1 cellular context compared by ENCODE assay signal in genomic region chr2:8609357-8609804, GRCh38.
TF ChIP-seq lines count a peak whose summit lies in the region.

No MANE protein-coding gene starts in this region.

TF ChIP-seq in K562, 482 proteins besides CTCF, POLR2A, EP300 and RAD21 (continued from another document):
- TF ChIP-seq CBFA2T2 (conservative IDR thresholded peaks at IDR 0.05) (no peak), CBFA2T3 (IDR thresholded peaks at IDR 0.05) (peak; percentile 20; the same call in 1 of the 2 replicates), ZNF77 (CRISPR knock-in tag; IDR thresholded peaks at IDR 0.05) (no peak), ZNF408 (CRISPR knock-in tag; IDR thresholded peaks at IDR 0.05; ENCODE audit: low read depth) (no peak)
- TF ChIP-seq, protein P1, sequence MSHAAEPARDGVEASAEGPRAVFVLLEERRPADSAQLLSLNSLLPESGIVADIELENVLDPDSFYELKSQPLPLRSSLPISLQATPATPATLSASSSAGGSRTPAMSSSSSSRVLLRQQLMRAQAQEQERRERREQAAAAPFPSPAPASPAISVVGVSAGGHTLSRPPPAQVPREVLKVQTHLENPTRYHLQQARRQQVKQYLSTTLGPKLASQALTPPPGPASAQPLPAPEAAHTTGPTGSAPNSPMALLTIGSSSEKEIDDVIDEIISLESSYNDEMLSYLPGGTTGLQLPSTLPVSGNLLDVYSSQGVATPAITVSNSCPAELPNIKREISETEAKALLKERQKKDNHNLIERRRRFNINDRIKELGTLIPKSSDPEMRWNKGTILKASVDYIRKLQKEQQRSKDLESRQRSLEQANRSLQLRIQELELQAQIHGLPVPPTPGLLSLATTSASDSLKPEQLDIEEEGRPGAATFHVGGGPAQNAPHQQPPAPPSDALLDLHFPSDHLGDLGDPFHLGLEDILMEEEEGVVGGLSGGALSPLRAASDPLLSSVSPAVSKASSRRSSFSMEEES (CRISPR knock-in tag; IDR thresholded peaks at IDR 0.05), result peak; percentile 13; the same call in 1 of the 2 replicates
